ENCODE assay signal across 1 cellular context in the genomic region with DNA sequence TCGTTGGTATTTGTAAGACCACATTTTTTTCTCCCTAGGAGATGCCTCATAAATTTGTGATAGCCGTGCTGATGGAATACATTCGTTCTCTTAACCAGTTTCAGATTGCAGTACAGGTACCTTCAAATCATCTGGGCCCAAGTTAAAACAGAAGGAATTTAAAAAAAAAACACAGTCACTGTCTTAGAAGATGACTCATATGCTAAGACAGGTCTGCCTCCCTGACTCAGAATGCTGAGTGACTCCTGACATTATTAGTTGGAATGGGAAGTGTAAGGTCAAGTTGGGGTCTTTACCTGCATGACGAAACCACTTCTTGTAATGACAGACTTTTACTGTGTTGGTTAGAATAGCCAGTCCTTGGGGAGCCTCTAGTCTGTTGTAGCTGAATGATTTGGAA.
TF ChIP-seq lines count a peak whose summit lies in the region.

No MANE protein-coding gene starts in this region.

TF ChIP-seq in HepG2, 621 proteins besides CTCF, POLR2A, EP300 and RAD21:
- TF ChIP-seq, protein P1, sequence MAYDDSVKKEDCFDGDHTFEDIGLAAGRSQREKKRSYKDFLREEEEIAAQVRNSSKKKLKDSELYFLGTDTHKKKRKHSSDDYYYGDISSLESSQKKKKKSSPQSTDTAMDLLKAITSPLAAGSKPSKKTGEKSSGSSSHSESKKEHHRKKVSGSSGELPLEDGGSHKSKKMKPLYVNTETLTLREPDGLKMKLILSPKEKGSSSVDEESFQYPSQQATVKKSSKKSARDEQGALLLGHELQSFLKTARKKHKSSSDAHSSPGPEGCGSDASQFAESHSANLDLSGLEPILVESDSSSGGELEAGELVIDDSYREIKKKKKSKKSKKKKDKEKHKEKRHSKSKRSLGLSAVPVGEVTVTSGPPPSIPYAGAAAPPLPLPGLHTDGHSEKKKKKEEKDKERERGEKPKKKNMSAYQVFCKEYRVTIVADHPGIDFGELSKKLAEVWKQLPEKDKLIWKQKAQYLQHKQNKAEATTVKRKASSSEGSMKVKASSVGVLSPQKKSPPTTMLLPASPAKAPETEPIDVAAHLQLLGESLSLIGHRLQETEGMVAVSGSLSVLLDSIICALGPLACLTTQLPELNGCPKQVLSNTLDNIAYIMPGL (CRISPR knock-in tag; IDR thresholded peaks at IDR 0.05; ENCODE audit: borderline replicate concordance in 1 of 2, low read depth in 1 of 2) = no peak
- no peak for TF ChIP-seq NCOA1 (CRISPR knock-in tag; IDR thresholded peaks at IDR 0.05)
- no peak for TF ChIP-seq ZNF660 (CRISPR knock-in tag; IDR thresholded peaks at IDR 0.05; ENCODE audit: borderline replicate concordance, low read depth)
- no peak for TF ChIP-seq ARID2 (CRISPR knock-in tag; IDR thresholded peaks at IDR 0.05; ENCODE audit: borderline replicate concordance)
- TF ChIP-seq ZNF207 (IDR thresholded peaks at IDR 0.05; ENCODE audit: borderline replicate concordance) = no peak
- TF ChIP-seq HOXA9 (CRISPR knock-in tag; IDR thresholded peaks at IDR 0.05; ENCODE audit: borderline replicate concordance) = no peak
